ENCODE assay signal across 8 cellular contexts in the genomic region with DNA sequence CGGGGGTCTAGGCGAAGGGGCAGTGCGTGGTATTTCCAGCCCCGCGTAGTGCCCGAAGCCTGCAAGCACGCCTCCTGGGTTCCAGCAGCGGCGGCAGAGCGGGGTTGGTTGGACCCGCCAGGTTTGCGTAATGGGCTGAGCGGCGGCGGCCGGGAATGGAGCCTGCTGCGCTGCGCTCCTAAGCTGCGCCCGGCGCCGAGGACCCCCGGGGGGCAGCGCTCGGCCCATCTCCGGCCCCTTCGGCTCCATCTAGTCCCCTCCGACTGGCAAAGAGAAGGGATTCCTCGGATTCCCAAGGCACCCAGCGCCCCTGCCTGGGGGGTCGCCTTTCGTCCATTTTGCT. TPM values are rescaled to one million over a fixed set of nuclear protein-coding genes. Genes with fewer than 3 reads are reported as not detected.
DNase-seq lines count a peak whose midpoint lies in the region; ATAC-seq and TF ChIP-seq lines count a peak whose summit lies in the region.
"Not testable (repeated sequence)": the region's sequence is repeated elsewhere in the genome, so short reads cannot be mapped to it uniquely, and the experiment has no call there.

No MANE protein-coding gene starts in this region.

- POLR2A ChIA-PET in activated CD8-positive, alpha-beta T cell treated with anti-CD3 and anti-CD28 coated beads, Interleukin-2, amount 10 ng/mL, durations not matched to agents 7 days and 5 days (lab: Charles Lee), result not testable (repeated sequence)

- WGBS in urinary bladder, result 2% methylated on average over 22 of the region's 32 CpGs

- not testable (repeated sequence) for H3K4me1 ChIP-seq in DOHH2 (ENCODE audit: control insufficient read depth, low read length); OCI-LY3 (ENCODE audit: low read length); cardiac muscle cell (ENCODE audit: low read depth); mononuclear cell (ENCODE audit: insufficient read depth, low read length); skeletal muscle satellite cell (ENCODE audit: control insufficient read depth, insufficient read depth, low read length); urinary bladder (ENCODE audit: insufficient read depth)

- not testable (repeated sequence) for H3K36me3 ChIP-seq in DOHH2 (ENCODE audit: control insufficient read depth, low read length); OCI-LY3 (replicated peaks; ENCODE audit: low read depth, low read length); cardiac muscle cell; skeletal muscle satellite cell (ENCODE audit: insufficient read depth, low read length); urinary bladder (ENCODE audit: insufficient read depth)

- not testable (repeated sequence) for H4K20me1 ChIP-seq in DOHH2 (ENCODE audit: control insufficient read depth, insufficient read depth, low read depth, low read length); OCI-LY3 (ENCODE audit: insufficient read depth, low read length)

- H3K79me2 ChIP-seq in DOHH2 (ENCODE audit: control insufficient read depth, low read length); OCI-LY3 (ENCODE audit: low read length): not testable (repeated sequence)

- H3K36me3 Mint-ChIP-seq in activated CD8-positive, alpha-beta T cell treated with anti-CD3 and anti-CD28 coated beads, Interleukin-2, amount 10 ng/mL, durations not matched to agents 7 days and 5 days (ENCODE audit: low read depth), result not testable (repeated sequence)

- H2AFZ ChIP-seq in OCI-LY3 (ENCODE audit: low read depth, low read length), result not testable (repeated sequence)

- not testable (repeated sequence) for H3K4me1 Mint-ChIP-seq in activated CD8-positive, alpha-beta T cell treated with anti-CD3 and anti-CD28 coated beads, Interleukin-2, amount 10 ng/mL, durations not matched to agents 7 days and 5 days (ENCODE audit: low read depth)

- not testable (repeated sequence) for H3K9me3 Mint-ChIP-seq in activated CD8-positive, alpha-beta T cell treated with anti-CD3 and anti-CD28 coated beads, Interleukin-2, amount 10 ng/mL, durations not matched to agents 7 days and 5 days (ENCODE audit: insufficient read depth)

- TF ChIP-seq CTCF in DOHH2 (IDR thresholded peaks at IDR 0.05; ENCODE audit: low read depth, low read length, poor library complexity, severe bottlenecking); OCI-LY3 (IDR thresholded peaks at IDR 0.05; ENCODE audit: low read depth, low read length); cardiac muscle cell (IDR thresholded peaks at IDR 0.05; ENCODE audit: low read depth, low read length): not testable (repeated sequence)

- ATAC-seq in activated CD8-positive, alpha-beta T cell treated with anti-CD3 and anti-CD28 coated beads, Interleukin-2, amount 10 ng/mL, durations not matched to agents 7 days and 5 days, result not testable (repeated sequence)

- not testable (repeated sequence) for H3K27me3 Mint-ChIP-seq in activated CD8-positive, alpha-beta T cell treated with anti-CD3 and anti-CD28 coated beads, Interleukin-2, amount 10 ng/mL, durations not matched to agents 7 days and 5 days (ENCODE audit: low read depth)

- H3K4me3 ChIP-seq in DOHH2 (ENCODE audit: low read length) (peak overlapping the region; percentile 59), OCI-LY3 (ENCODE audit: low read length) (peak overlapping the region; percentile 73), cardiac muscle cell (peak overlapping the region; percentile 53), mononuclear cell (ENCODE audit: low read length) (peak overlapping the region; percentile 39), skeletal muscle satellite cell (ENCODE audit: low read length) (peak overlapping the region; percentile 65), urinary bladder (ENCODE audit: low read depth, low read length) (peak overlapping the region; percentile 54)

- not testable (repeated sequence) for H3F3A ChIP-seq in DOHH2 (ENCODE audit: control insufficient read depth, insufficient read depth)

- H3K27ac ChIP-seq in DOHH2 (ENCODE audit: low read depth, low read length) (peak overlapping the region; percentile 70), OCI-LY3 (ENCODE audit: low read length) (peak overlapping the region; percentile 71), urinary bladder (ENCODE audit: low read depth) (peak overlapping the region; percentile 50)
- H3K27ac ChIP-seq in cardiac muscle cell, result not testable (repeated sequence)

- CTCF ChIA-PET in activated CD8-positive, alpha-beta T cell treated with anti-CD3 and anti-CD28 coated beads, Interleukin-2, amount 10 ng/mL, durations not matched to agents 7 days and 5 days (lab: Charles Lee), result not testable (repeated sequence)

- H3K9me2 ChIP-seq in DOHH2 (replicated peaks; ENCODE audit: control insufficient read depth, low read length), result not testable (repeated sequence)

- H3K4me2 ChIP-seq in DOHH2 (ENCODE audit: low read length) (peak overlapping the region; percentile 19; the same call in 1 of the 2 replicates), OCI-LY3 (ENCODE audit: low read length) (peak overlapping the region; percentile 50), skeletal muscle satellite cell (ENCODE audit: low read length) (peak overlapping the region; percentile 59)

- H3K9me3 ChIP-seq in DOHH2 (ENCODE audit: control insufficient read depth, insufficient read depth, low read length); OCI-LY3 (ENCODE audit: insufficient read depth, low read length); cardiac muscle cell (ENCODE audit: low read depth); mononuclear cell (ENCODE audit: low read depth, low read length); skeletal muscle satellite cell (replicated peaks; ENCODE audit: low read length): not testable (repeated sequence)

- not testable (repeated sequence) for H3K27ac Mint-ChIP-seq in activated CD8-positive, alpha-beta T cell treated with anti-CD3 and anti-CD28 coated beads, Interleukin-2, amount 10 ng/mL, durations not matched to agents 7 days and 5 days

- DNase-seq in activated CD8-positive, alpha-beta T cell treated with anti-CD3 and anti-CD28 coated beads, Interleukin-2, amount 10 ng/mL, durations not matched to agents 7 days and 5 days, result peak; percentile 26
- peak; percentile 53 for DNase-seq in central memory CD4-positive, alpha-beta T cell
- not testable (repeated sequence) for DNase-seq in cardiac muscle cell (ENCODE audit: low read depth in 1 of 2, low spot score in 1 of 2)

- H3K9ac ChIP-seq in OCI-LY3 (ENCODE audit: low read length) (peak overlapping the region; percentile 69), skeletal muscle satellite cell (ENCODE audit: low read depth, low read length) (peak overlapping the region; percentile 70)

- not testable (repeated sequence) for H3K27me3 ChIP-seq in DOHH2 (ENCODE audit: control insufficient read depth, low read length); OCI-LY3 (ENCODE audit: low read depth, low read length); cardiac muscle cell; mononuclear cell (ENCODE audit: insufficient read depth, low read length); skeletal muscle satellite cell (ENCODE audit: control insufficient read depth, insufficient read depth, low read length)

- H3K4me3 Mint-ChIP-seq in activated CD8-positive, alpha-beta T cell treated with anti-CD3 and anti-CD28 coated beads, Interleukin-2, amount 10 ng/mL, durations not matched to agents 7 days and 5 days, result peak overlapping the region; percentile 62

RNA-seq across cellular contexts. Expression of gene PPIAL4C, which starts 24.1 kb away (rescaled TPM):
- 1 to 10 TPM in 1 of 2 experiments, not detected in 1; 1.4 TPM for total RNA-seq in activated CD8-positive, alpha-beta T cell treated with anti-CD3 and anti-CD28 coated beads, Interleukin-2, amount 10 ng/mL, durations not matched to agents 7 days and 5 days
- total RNA-seq in cardiac muscle cell (not detected in 2 replicates), mononuclear cell (0.31 TPM), urinary bladder (not detected)
- polyA plus RNA-seq in cardiac muscle cell (not detected in 2 replicates), urinary bladder (not detected)
- not detected in 2 replicates for total RNA-seq in skeletal muscle satellite cell (2012; rRNA removed)
